18 cellular contexts compared by ENCODE assay signal in genomic region chr4:140800686-140801085, GRCh38. TPM values are rescaled to one million over a fixed set of nuclear protein-coding genes. Genes with fewer than 3 reads are reported as not detected.
DNase-seq lines count a peak whose midpoint lies in the region; ATAC-seq, FAIRE-seq and TF ChIP-seq lines count a peak whose summit lies in the region.
"Had no signal": no experiment of that assay in that cellular context is flagged by ENCODE, and none has a peak within 500 bp of the region (broad histone marks: within the 10 kb centered on the region; RNA-seq: fewer than 3 reads in every experiment).

No MANE protein-coding gene starts in this region.

- H2BK120ac ChIP-seq in H1 (replicated peaks; ENCODE audit: low read depth, low read length), result no peak overlapping the region

- H3K4ac ChIP-seq in H1 (replicated peaks; ENCODE audit: insufficient read length, low read depth, low read length), result no peak overlapping the region

- H3K27me3 Mint-ChIP-seq in IgD-negative memory B cell (no peaks in the 10 kb centered on the region), endothelial cell (ENCODE audit: unreplicated experiment) (peaks cover 2% of the 10 kb centered on the region)

- H2AFZ ChIP-seq in H1 (ENCODE audit: low read length), result peak overlapping the region; percentile 70

- H3K79me2 ChIP-seq in H1 (ENCODE audit: control insufficient read depth in 1 of 2, insufficient read depth in 2 of 2, low read length in 2 of 2), result no peaks in the 10 kb centered on the region

- no peak overlapping the region for H3K4me2 ChIP-seq in H1 (ENCODE audit: insufficient read depth in 1 of 2, low read depth in 2 of 2, low read length in 2 of 2)

- no peak overlapping the region for H4K5ac ChIP-seq in H1 (ENCODE audit: insufficient read length, low read depth, low read length)

- no peak overlapping the region for H3K27ac ChIP-seq in H1 (ENCODE audit: low read depth, low read length)
- H3K27ac ChIP-seq: breast epithelium, VCaP had no signal

- H3K23me2 ChIP-seq in H1 (ENCODE audit: low read depth, low read length), result no peaks in the 10 kb centered on the region

- TF ChIP-seq CTCF in H1 (IDR thresholded peaks at IDR 0.05; ENCODE audit: control extremely low read depth in 1 of 3, insufficient read depth in 1 of 3, low read depth in 1 of 3, low read length in 3 of 3) (no peak), endothelial cell (IDR thresholded peaks at IDR 0.05; ENCODE audit: unreplicated experiment) (no peak)

- H3K9me3 Mint-ChIP-seq in IgD-negative memory B cell (peaks cover 0 to 9% (median 1%) of the 10 kb centered on the region in 3 donors), endothelial cell (ENCODE audit: unreplicated experiment) (no peaks in the 10 kb centered on the region)
- H3K9me3 Mint-ChIP-seq: activated CD8-positive, alpha-beta T cell treated with anti-CD3 and anti-CD28 coated beads for 36 hours; activated naive CD8-positive, alpha-beta T cell treated with anti-CD3 and anti-CD28 coated beads, Interleukin-2, amount 50 U/mL, for 24 hours had no signal

- no peak for TF ChIP-seq RAD21 in H1 (IDR thresholded peaks at IDR 0.05 in 1 of 2, conservative IDR thresholded peaks at IDR 0.05 in 1 of 2; ENCODE audit: low read depth in 2 of 2, low read length in 2 of 2)

- no peak overlapping the region; a peak in 1 of 7 replicates for H3K9ac ChIP-seq in H1 (replicated peaks in 1 of 4; ENCODE audit: extremely low read depth in 1 of 4, low read depth in 3 of 4, low read length in 3 of 4)

- H3K36me3 ChIP-seq in H1 (ENCODE audit: control insufficient read depth in 2 of 4, insufficient read depth in 4 of 4, low read length in 3 of 4), result no peaks in the 10 kb centered on the region
- H3K36me3 ChIP-seq: breast epithelium had no signal

- peaks cover 50 to 56% (median 52%) of the 10 kb centered on the region in 3 donors for H3K4me1 Mint-ChIP-seq in IgD-negative memory B cell
- peaks cover 12% of the 10 kb centered on the region for H3K4me1 Mint-ChIP-seq in endothelial cell (ENCODE audit: unreplicated experiment)

- CTCF ChIA-PET in H1 (lab: Charles Lee; ENCODE audit: partially characterized antibody), result interaction anchor here (0.7 kb wide), 1 partner anchor 545 kb away, joined by 4 read pairs; no protein-coding TSS in a partner anchor

- H3K18ac ChIP-seq in H1 (ENCODE audit: extremely low read depth, low read length), result no peak overlapping the region

- DNase-seq in Ammon's horn (ENCODE audit: low spot score) (peak; percentile 64), H1 (ENCODE audit: low read depth in 1 of 2, low spot score in 2 of 2) (no peak), AG08396 (ENCODE audit: low spot score) (no peak), GM19239 (ENCODE audit: insufficient read length, low spot score) (no peak), posterior cingulate gyrus (no peak), endothelial cell (ENCODE audit: low spot score) (no peak)
- DNase-seq: activated CD8-positive, alpha-beta T cell treated with anti-CD3 and anti-CD28 coated beads for 36 hours; activated naive CD8-positive, alpha-beta T cell treated with anti-CD3 and anti-CD28 coated beads, Interleukin-2, amount 50 U/mL, for 24 hours; dermis blood vessel endothelial cell; glutamatergic neuron; Karpas-422; mesendoderm; right cardiac atrium; stimulated activated CD4-positive, alpha-beta T cell treated with anti-CD3 and anti-CD28 coated beads, Interleukin-1b, Interleukin-23, amount 100 ng/mL, for 48 hours had no signal

- no peaks in the 10 kb centered on the region for H3K79me1 ChIP-seq in H1 (ENCODE audit: low read depth, low read length)

- no peak overlapping the region for H3K23ac ChIP-seq in H1 (ENCODE audit: insufficient read length)

- no peak for TF ChIP-seq EP300 in H1 (IDR thresholded peaks at IDR 0.05; ENCODE audit: borderline replicate concordance in 1 of 2, low read depth in 2 of 2, low read length in 2 of 2)

- no peak overlapping the region for H4K8ac ChIP-seq in H1 (ENCODE audit: extremely low read depth, insufficient read depth, low read length)

- WGBS in H1 (ENCODE audit: extremely low coverage in 1 of 2, insufficient coverage in 1 of 2, insufficient read length in 1 of 2, insufficient replicate concordance in 2 of 2, low coverage in 1 of 2, low lambda C conversion rate in 2 of 2, missing lambda C conversion rate in 1 of 2), 2 experiments, result 68% methylated on average over 5 of the region's 5 CpGs; no CpG with 5 or more reads in 1 of the 2 experiments

- H3K4me1 ChIP-seq in H1 (replicated peaks in 1 of 4; ENCODE audit: control insufficient read depth in 3 of 4, insufficient read depth in 4 of 4, low read length in 3 of 4), result no peaks in the 10 kb centered on the region
- H3K4me1 ChIP-seq: breast epithelium had no signal

- no peak overlapping the region for H2BK15ac ChIP-seq in H1 (ENCODE audit: low read length)

- ATAC-seq in GM18907 (IDR thresholded peaks at IDR 0.05; ENCODE audit: unreplicated experiment), result peak; percentile 66
- ATAC-seq: activated CD8-positive, alpha-beta T cell treated with anti-CD3 and anti-CD28 coated beads for 36 hours; activated naive CD8-positive, alpha-beta T cell treated with anti-CD3 and anti-CD28 coated beads, Interleukin-2, amount 50 U/mL, for 24 hours; right cardiac atrium had no signal

- no peak overlapping the region for H3K4me3 ChIP-seq in H1 (ENCODE audit: extremely low read depth in 1 of 4, insufficient read depth in 2 of 4, low read depth in 3 of 4, low read length in 4 of 4)
- H3K4me3 ChIP-seq: breast epithelium had no signal

- POLR2A ChIA-PET in H1 (lab: Charles Lee; ENCODE audit: partially characterized antibody), result no interaction called here

- no peak for TF ChIP-seq POLR2A in H1 (IDR thresholded peaks at IDR 0.05; ENCODE audit: control extremely low read depth in 1 of 2, low read depth in 2 of 2, low read length in 2 of 2)

- no peak overlapping the region for H2BK12ac ChIP-seq in H1 (ENCODE audit: low read depth, low read length)

- no peak overlapping the region for H2AK5ac ChIP-seq in H1 (ENCODE audit: low read depth, low read length)

- H3K4me3 Mint-ChIP-seq in IgD-negative memory B cell, result peak overlapping the region; percentile 25 to 81 (median 72)
- no peak overlapping the region for H3K4me3 Mint-ChIP-seq in endothelial cell (ENCODE audit: unreplicated experiment)
- H3K4me3 Mint-ChIP-seq: activated CD8-positive, alpha-beta T cell treated with anti-CD3 and anti-CD28 coated beads for 36 hours; activated naive CD8-positive, alpha-beta T cell treated with anti-CD3 and anti-CD28 coated beads, Interleukin-2, amount 50 U/mL, for 24 hours had no signal

- no peaks in the 10 kb centered on the region for H3K27me3 ChIP-seq in H1 (replicated peaks in 1 of 4; ENCODE audit: control insufficient read depth in 3 of 4, extremely low read depth in 1 of 4, insufficient read depth in 3 of 4, low read length in 3 of 4)
- H3K27me3 ChIP-seq: breast epithelium had no signal

- no peak overlapping the region for H3K14ac ChIP-seq in H1 (ENCODE audit: insufficient read length)

- no peaks in the 10 kb centered on the region for H3K9me3 ChIP-seq in H1 (ENCODE audit: insufficient read depth in 2 of 2, low read depth in 1 of 2, low read length in 1 of 2)
- H3K9me3 ChIP-seq: breast epithelium had no signal

- intact Hi-C loops in posterior cingulate gyrus (cut with DNase I), result no loop called here

- no peak overlapping the region for H2BK20ac ChIP-seq in H1 (ENCODE audit: low read length)

- H3K27ac Mint-ChIP-seq in IgD-negative memory B cell (peak overlapping the region; percentile 76 to 85 (median 84)), endothelial cell (ENCODE audit: unreplicated experiment) (no peak overlapping the region)
- H3K27ac Mint-ChIP-seq: activated CD8-positive, alpha-beta T cell treated with anti-CD3 and anti-CD28 coated beads for 36 hours; activated naive CD8-positive, alpha-beta T cell treated with anti-CD3 and anti-CD28 coated beads, Interleukin-2, amount 50 U/mL, for 24 hours had no signal

- no peak overlapping the region for H2BK5ac ChIP-seq in H1 (ENCODE audit: low read depth, low read length)

- H3K56ac ChIP-seq in H1 (replicated peaks; ENCODE audit: insufficient read length, low read depth, low read length), result no peak overlapping the region

- H4K91ac ChIP-seq in H1 (replicated peaks; ENCODE audit: insufficient read length, low read length), result no peak overlapping the region

- H3K36me3 Mint-ChIP-seq in IgD-negative memory B cell, result no peaks in the 10 kb centered on the region
- no peaks in the 10 kb centered on the region for H3K36me3 Mint-ChIP-seq in endothelial cell (ENCODE audit: low read depth, unreplicated experiment)

- H4K20me1 ChIP-seq in H1 (replicated peaks in 1 of 2; ENCODE audit: control insufficient read depth in 1 of 2, insufficient read depth in 2 of 2, low read length in 2 of 2), result no peaks in the 10 kb centered on the region

- FAIRE-seq in H1 (lab: Jason Lieb, UNC) (no peak), GM19239 (lab: Jason Lieb, UNC) (no peak)

TF ChIP-seq in H1, 55 proteins besides CTCF, POLR2A, EP300 and RAD21 (continues in another document):
- TF ChIP-seq SP1 (IDR thresholded peaks at IDR 0.05; ENCODE audit: low read depth, low read length) (no peak), NRF1 (IDR thresholded peaks at IDR 0.05; ENCODE audit: low read depth, low read length) (no peak), CBX5 (IDR thresholded peaks at IDR 0.05; ENCODE audit: low read depth, low read length) (no peak), GTF2F1 (IDR thresholded peaks at IDR 0.05; ENCODE audit: borderline replicate concordance, low read depth, low read length) (no peak), KDM4A (IDR thresholded peaks at IDR 0.05; ENCODE audit: low read depth, low read length, severe bottlenecking) (no peak), YY1 (IDR thresholded peaks at IDR 0.05; ENCODE audit: low read depth, low read length) (no peak), EGR1 (IDR thresholded peaks at IDR 0.05; ENCODE audit: borderline replicate concordance, low read depth, low read length) (no peak), POLR2AphosphoS5 (IDR thresholded peaks at IDR 0.05; ENCODE audit: low read depth, low read length) (no peak), ZNF274 (IDR thresholded peaks at IDR 0.05; ENCODE audit: borderline replicate concordance, extremely low read depth, low read length) (no peak)

RNA-seq across cellular contexts. Expression of gene TBC1D9, which starts 44.5 kb away (rescaled TPM):
- polyA plus RNA-seq in IgD-negative memory B cell (59.4 TPM), H1 (2011; rRNA removed) (0.58 and 0.94 TPM in 2 replicates)
- total RNA-seq in H1 (2021; fragmentation: NEBNext Ultra II Directional; extraction: Animal tissue kit (Norgen Biotek cat#: 25700)), result 1.0 and 1.2 TPM in 2 replicates
- 0.65 TPM for polyA plus RNA-seq in H1 (2011; cell fraction: cytosol; rRNA removed)
- polyA plus RNA-seq in H1 (2011; cell fraction: nucleus; rRNA removed), result 0.84 TPM
- polyA plus RNA-seq in H1 (2012, experiment 1 of 2), result 0.97 to 1.9 TPM (median 1.1 TPM) in 4 replicates
- 0.12 TPM for polyA plus RNA-seq in H1 (2012, experiment 2 of 2)
- polyA plus RNA-seq in H1 (2013, experiment 1 of 2), result 0.20 TPM
- 0.24 TPM for polyA plus RNA-seq in H1 (2013, experiment 2 of 2)
- polyA minus RNA-seq in H1 (2011; rRNA and poly(A)+ RNA removed), result 2.1 and 5.3 TPM in 2 replicates
- polyA minus RNA-seq in H1 (2011; cell fraction: cytosol; rRNA and poly(A)+ RNA removed), result 1.5 TPM
- 3.4 TPM for polyA minus RNA-seq in H1 (2011; cell fraction: nucleus; rRNA and poly(A)+ RNA removed)
- 25.5 TPM for total RNA-seq in endothelial cell (ENCODE audit: unreplicated experiment)
- total RNA-seq: activated CD8-positive, alpha-beta T cell treated with anti-CD3 and anti-CD28 coated beads for 36 hours had no signal

Comparison
In these comparisons a context has a peak if more than half of its experiments do, and no peak if none do; other contexts are left out.
1. RNA of gene TBC1D9, which starts 44.5 kb away (total RNA-seq): 25.5 TPM in endothelial cell (single experiment); 1.0 to 1.2 TPM in H1; every median in the first group is over 10 times any median in the second.